28 cellular contexts compared by ENCODE assay signal in the genomic region with DNA sequence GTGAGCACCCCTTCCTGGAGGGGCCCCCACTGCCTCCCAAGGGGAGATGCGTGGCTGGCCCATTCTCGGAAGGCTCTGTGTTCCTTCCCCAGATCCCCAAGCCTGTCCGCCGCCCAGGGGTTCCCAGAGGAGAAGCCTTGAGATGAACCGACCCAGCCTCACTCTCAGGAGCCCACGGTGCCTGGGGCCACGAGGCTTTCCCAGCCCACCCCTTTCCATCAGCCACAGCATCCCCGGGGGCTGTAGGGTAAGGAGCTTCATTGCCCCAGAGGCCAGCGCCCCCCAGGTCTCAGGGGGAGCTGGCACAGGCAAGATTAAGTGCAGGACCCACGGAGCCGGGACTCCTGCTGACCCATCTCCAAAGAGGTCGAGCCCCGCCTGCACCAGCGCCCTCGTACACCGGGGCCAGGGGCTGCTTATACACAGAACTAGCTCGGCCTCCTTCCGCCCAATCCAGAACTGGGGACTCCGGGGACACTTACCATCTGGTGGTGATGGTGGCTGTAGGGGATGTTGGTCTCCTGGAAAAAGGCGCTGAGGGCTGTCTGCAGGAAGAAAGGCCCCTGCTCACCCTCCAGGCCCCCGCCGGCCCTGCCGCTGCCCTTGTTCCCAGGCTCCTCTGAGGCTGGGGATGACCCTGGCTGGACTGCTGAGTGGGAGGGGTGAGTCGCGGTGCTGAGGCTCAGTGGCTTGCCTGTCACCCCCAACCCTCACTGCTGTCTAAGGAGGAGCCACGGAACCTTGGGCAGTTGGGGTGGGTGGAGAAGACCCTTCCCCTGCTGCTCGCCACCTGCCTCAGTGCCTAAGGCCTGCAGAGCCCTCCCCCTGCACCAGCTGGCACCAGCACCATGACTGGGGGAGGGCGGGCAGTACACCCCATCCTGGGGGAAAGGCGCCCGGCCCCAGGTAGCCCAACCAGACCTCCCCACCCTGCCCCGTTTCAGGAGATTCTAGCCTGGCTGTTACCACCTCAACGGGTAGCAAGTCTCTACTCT. TPM values are rescaled to one million over a fixed set of nuclear protein-coding genes. Genes with fewer than 3 reads are reported as not detected.
A peak's percentile ranks its signal among the peaks of the same experiment; 100 is the strongest.
DNase-seq lines count a peak whose midpoint lies in the region; FAIRE-seq and TF ChIP-seq lines count a peak whose summit lies in the region.
"Had no signal": no experiment of that assay in that cellular context is flagged by ENCODE, and none has a peak within 500 bp of the region (broad histone marks: within the 10 kb centered on the region; RNA-seq: fewer than 3 reads in every experiment).

No MANE protein-coding gene starts in this region.

- H3K36me3 Mint-ChIP-seq in glutamatergic neuron (ENCODE audit: unreplicated experiment), result no peaks in the 10 kb centered on the region

- no peak overlapping the region for H3K4me3 ChIP-seq in BLaER1 treated with 17β-estradiol and CSF1 and Interleukin-3, amounts not matched to agents 10 nM and 100 nM
- H3K4me3 ChIP-seq in adrenal gland, result peak overlapping the region in 1 of 4 donors; percentile 15
- no peak overlapping the region for H3K4me3 ChIP-seq in spleen
- no peak overlapping the region for H3K4me3 ChIP-seq in small intestine (ENCODE audit: low read depth in 1 of 2, low read length in 2 of 2)
- H3K4me3 ChIP-seq: SJSA1 had no signal

- H3K27ac Mint-ChIP-seq in glutamatergic neuron (ENCODE audit: unreplicated experiment), result no peak overlapping the region

- H3K27me3 ChIP-seq in BLaER1 treated with 17β-estradiol and CSF1 and Interleukin-3, amounts not matched to agents 10 nM and 100 nM, result no peaks in the 10 kb centered on the region
- H3K27me3 ChIP-seq in adrenal gland (no peaks in the 10 kb centered on the region), spleen (replicated peaks in 1 of 7) (no peaks in the 10 kb centered on the region), small intestine (ENCODE audit: control insufficient read depth in 2 of 2, insufficient read depth in 2 of 2, low read length in 2 of 2) (no peaks in the 10 kb centered on the region)
- H3K27me3 ChIP-seq: SJSA1 had no signal

- intact Hi-C loops in adrenal gland (cut with DNase I) (no loop called here), spleen (cut with DNase I; ENCODE audit: low total_unique reads) (no loop called here)

- DNase-seq in adrenal gland (peak in 2 of 7 donors; percentile 40 to 50), glutamatergic neuron (peak; percentile 62), spleen (peak; percentile 69), small intestine (no peak), OCI-M1 (lab: John Stamatoyannopoulos, UW) (no peak), NCI-H524 treated with DMSO at 0.1 percent for 48 hours (lab: John Stamatoyannopoulos, UW) (no peak), pons (ENCODE audit: low spot score) (no peak)
- DNase-seq: AML-193, DMS53, EL, GF-D8, H9, HFFc6, KBM-7, NCI-H1105, NCI-H2029 treated with DMSO at 0.1 percent for 48 hours, NCI-H226, NCI-H524, NCI-H82 had no signal

- H3K9me3 Mint-ChIP-seq in glutamatergic neuron (ENCODE audit: unreplicated experiment), result no peaks in the 10 kb centered on the region
- H3K9me3 Mint-ChIP-seq: H9, HFFc6 had no signal

- WGBS in adrenal gland, 4 donors, result 66 to 75% (median 70%) methylated on average over 21 to 32 of the region's 32 CpGs
- 80 to 91% (median 88%) methylated on average over 22 to 32 of the region's 32 CpGs for WGBS in spleen, 5 donors
- 83 to 88% (median 86%) methylated on average over 29 to 32 of the region's 32 CpGs for WGBS in small intestine, 3 donors

- peaks cover 46 to 87% (median 70%) of the 10 kb centered on the region in 11 experiments for H4K20me1 ChIP-seq in BLaER1 treated with 17β-estradiol and CSF1 and Interleukin-3, amounts not matched to agents 10 nM and 100 nM

- H3K9me3 ChIP-seq in BLaER1 treated with 17β-estradiol and CSF1 and Interleukin-3, amounts not matched to agents 10 nM and 100 nM (replicated peaks in 1 of 11), result no peaks in the 10 kb centered on the region
- H3K9me3 ChIP-seq in adrenal gland (replicated peaks in 1 of 3), result no peaks in the 10 kb centered on the region
- H3K9me3 ChIP-seq in spleen, result no peaks in the 10 kb centered on the region
- H3K9me3 ChIP-seq in small intestine (ENCODE audit: control insufficient read depth, low read depth), result no peaks in the 10 kb centered on the region

- H3K4me2 ChIP-seq in BLaER1 treated with 17β-estradiol and CSF1 and Interleukin-3, amounts not matched to agents 10 nM and 100 nM, result peak overlapping the region in 7 of 11 experiments; percentile 12 to 67 (median 43); a peak in 10 of 22 replicates

- H3K9ac ChIP-seq in BLaER1 treated with 17β-estradiol and CSF1 and Interleukin-3, amounts not matched to agents 10 nM and 100 nM, result peak overlapping the region in 6 of 11 experiments; percentile 2 to 56 (median 22); a peak in 9 of 22 replicates

- H3K4me3 Mint-ChIP-seq in glutamatergic neuron (ENCODE audit: unreplicated experiment), result no peak overlapping the region
- H3K4me3 Mint-ChIP-seq: H9, HFFc6 had no signal

- peaks cover 4% of the 10 kb centered on the region for H3K27me3 Mint-ChIP-seq in glutamatergic neuron (ENCODE audit: unreplicated experiment)

- FAIRE-seq in small intestine (lab: Jason Lieb, UNC), result no peak
- FAIRE-seq: D721Med, HepG2, RCC 7860 had no signal

- H3K27ac ChIP-seq in BLaER1 treated with 17β-estradiol and CSF1 and Interleukin-3, amounts not matched to agents 10 nM and 100 nM, result peak overlapping the region in 2 of 11 experiments; percentile 6 to 9; a peak in 1 of 22 replicates
- H3K27ac ChIP-seq in adrenal gland (peak overlapping the region in 3 of 5 donors; percentile 12 to 73 (median 28)), spleen (no peak overlapping the region), small intestine (ENCODE audit: low read depth in 1 of 2, low read length in 1 of 2) (no peak overlapping the region)
- H3K27ac ChIP-seq: HL-60, SJSA1 had no signal

- H3K4me1 ChIP-seq in BLaER1 treated with 17β-estradiol and CSF1 and Interleukin-3, amounts not matched to agents 10 nM and 100 nM, result peaks cover 37 to 64% (median 54%) of the 10 kb centered on the region in 10 experiments
- H3K4me1 ChIP-seq in adrenal gland (replicated peaks in 1 of 2) (peaks cover 10 to 28% of the 10 kb centered on the region in 2 donors), spleen (peaks cover 16 to 48% (median 39%) of the 10 kb centered on the region in 6 donors), small intestine (ENCODE audit: control insufficient read depth in 2 of 2, insufficient read depth in 1 of 2, low read depth in 1 of 2, low read length in 1 of 2) (peaks cover 2 to 14% of the 10 kb centered on the region in 2 donors)

- H3K36me3 ChIP-seq in BLaER1 treated with 17β-estradiol and CSF1 and Interleukin-3, amounts not matched to agents 10 nM and 100 nM, result peaks cover 22 to 46% (median 29%) of the 10 kb centered on the region in 11 experiments; a peak in 21 of 22 replicates
- H3K36me3 ChIP-seq in adrenal gland (replicated peaks in 1 of 2) (peaks cover 0 to 17% of the 10 kb centered on the region in 2 donors), spleen (peaks cover 0 to 46% (median 26%) of the 10 kb centered on the region in 6 donors), small intestine (ENCODE audit: control insufficient read depth in 2 of 2, insufficient read depth in 2 of 2, low read length in 2 of 2) (peaks cover 6 to 8% of the 10 kb centered on the region in 2 donors)

- peaks cover 3% of the 10 kb centered on the region for H3K4me1 Mint-ChIP-seq in glutamatergic neuron (ENCODE audit: low read depth, unreplicated experiment)

- TF ChIP-seq CTCF in adrenal gland (IDR thresholded peaks at IDR 0.05) (no peak), glutamatergic neuron (IDR thresholded peaks at IDR 0.05; ENCODE audit: partially characterized antibody, unreplicated experiment) (no peak), spleen (IDR thresholded peaks at IDR 0.05 in 8 of 11, conservative IDR thresholded peaks at IDR 0.05 in 3 of 11) (no peak)

- TF ChIP-seq POLR2A in adrenal gland (IDR thresholded peaks at IDR 0.05) (no peak), spleen (IDR thresholded peaks at IDR 0.05) (no peak)

RNA-seq across cellular contexts. Expression of gene UBALD1, which starts 4.4 kb away (rescaled TPM):
- total RNA-seq in adrenal gland (10 to 100 TPM; 12.0 to 34.3 (median 16.7) TPM), glutamatergic neuron (ENCODE audit: unreplicated experiment) (54.6 TPM), spleen (10 to 100 TPM; 10.0 to 29.2 (median 20.2) TPM)
- polyA plus RNA-seq in adrenal gland (10 to 100 TPM in 2 of 3 donors, 1 to 10 TPM in 1; 3.7 to 92.7 (median 31.9) TPM), spleen (10 to 100 TPM; 12.6 to 33.6 (median 13.6) TPM), small intestine (10 to 100 TPM; 21.7 to 27.8 (median 25.3) TPM)

RNA-seq across cellular contexts. Expression of gene MGRN1, which starts 14.3 kb away (rescaled TPM):
- total RNA-seq in adrenal gland (10 to 100 TPM; 52.7 to 94.1 (median 75.1) TPM), glutamatergic neuron (ENCODE audit: unreplicated experiment) (150 TPM), spleen (100 to 1,000 TPM in 1 of 7 donors, 10 to 100 TPM in 6; 65.6 to 132 (median 83.6) TPM)
- polyA plus RNA-seq in adrenal gland (10 to 100 TPM; 23.3 to 35.6 (median 27.3) TPM), spleen (10 to 100 TPM in 1 of 3 donors, 1 to 10 TPM in 2; 7.6 to 26.9 (median 8.8) TPM), small intestine (10 to 100 TPM; 21.1 to 25.6 (median 25.5) TPM)

RNA-seq across cellular contexts. Expression of gene C16orf96, which starts 54.2 kb away (rescaled TPM):
- total RNA-seq in adrenal gland (under 1 TPM; 0.14 to 0.61 (median 0.29) TPM), glutamatergic neuron (ENCODE audit: unreplicated experiment) (0.83 TPM), spleen (under 1 TPM; 0.17 to 0.33 (median 0.23) TPM)
- polyA plus RNA-seq in adrenal gland (under 1 TPM in 2 of 3 donors, not detected in 1; 0.07 to 0.16 TPM), spleen (under 1 TPM; 0.06 to 0.07 (median 0.06) TPM), small intestine (under 1 TPM in 1 of 3 donors, not detected in 2; 0.03 TPM)
- total RNA-seq: A172, HepG2, HFFc6, HT-29, SJSA1 had no signal
- polyA plus RNA-seq: AG04450 had no signal

Comparison
In these comparisons a context has a peak if more than half of its experiments do, and no peak if none do; other contexts are left out.
1. H3K27ac ChIP-seq: peak in adrenal gland (3 of 5); none in spleen (0 of 8) and small intestine (0 of 2).
2. DNase-seq: peak in glutamatergic neuron (single experiment) and spleen (single experiment); none in small intestine (single experiment), OCI-M1 (single experiment), NCI-H524 treated with DMSO at 0.1 percent for 48 hours (single experiment) and pons (single experiment).